In genomic region chr12:15688838-15689237, GRCh38 we compare ENCODE assay signal across 1 cellular context.
TF ChIP-seq lines count a peak whose summit lies in the region.

No MANE protein-coding gene starts in this region.

TF ChIP-seq in HEK293, 187 proteins besides CTCF, POLR2A, EP300 and RAD21 (continued from another document):
- no peak for TF ChIP-seq ZNF518A (tag by site-specific recombination; conservative IDR thresholded peaks at IDR 0.05; ENCODE audit: low read depth)
- TF ChIP-seq ZNF341 (tag by site-specific recombination; IDR thresholded peaks at IDR 0.05; ENCODE audit: low read depth) = no peak
- no peak for TF ChIP-seq ZNF555 (tag by site-specific recombination; conservative IDR thresholded peaks at IDR 0.05)
- no peak for TF ChIP-seq GLI2 (tag by site-specific recombination; IDR thresholded peaks at IDR 0.05; ENCODE audit: borderline replicate concordance, low read depth)
- TF ChIP-seq, protein P1, sequence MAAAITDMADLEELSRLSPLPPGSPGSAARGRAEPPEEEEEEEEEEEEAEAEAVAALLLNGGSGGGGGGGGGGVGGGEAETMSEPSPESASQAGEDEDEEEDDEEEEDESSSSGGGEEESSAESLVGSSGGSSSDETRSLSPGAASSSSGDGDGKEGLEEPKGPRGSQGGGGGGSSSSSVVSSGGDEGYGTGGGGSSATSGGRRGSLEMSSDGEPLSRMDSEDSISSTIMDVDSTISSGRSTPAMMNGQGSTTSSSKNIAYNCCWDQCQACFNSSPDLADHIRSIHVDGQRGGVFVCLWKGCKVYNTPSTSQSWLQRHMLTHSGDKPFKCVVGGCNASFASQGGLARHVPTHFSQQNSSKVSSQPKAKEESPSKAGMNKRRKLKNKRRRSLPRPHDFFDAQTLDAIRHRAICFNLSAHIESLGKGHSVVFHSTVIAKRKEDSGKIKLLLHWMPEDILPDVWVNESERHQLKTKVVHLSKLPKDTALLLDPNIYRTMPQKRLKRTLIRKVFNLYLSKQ (tag by site-specific recombination; IDR thresholded peaks at IDR 0.05; ENCODE audit: borderline replicate concordance) = no peak
- no peak for TF ChIP-seq ZNF639 (tag by site-specific recombination; IDR thresholded peaks at IDR 0.05)
- TF ChIP-seq KLF9 (tag by site-specific recombination; IDR thresholded peaks at IDR 0.05; ENCODE audit: low read depth) = no peak
- TF ChIP-seq GLIS1 (tag by site-specific recombination; IDR thresholded peaks at IDR 0.05) = peak; percentile 10; the same call in 1 of the 2 replicates
